Comparison of ENCODE assay signal across 9 cellular contexts in genomic region chr9:101791938-101792337, GRCh38. TPM values are rescaled to one million over a fixed set of nuclear protein-coding genes. Genes with fewer than 3 reads are reported as not detected.
DNase-seq lines count a peak whose midpoint lies in the region; ATAC-seq and TF ChIP-seq lines count a peak whose summit lies in the region.
"Had no signal": no experiment of that assay in that cellular context is flagged by ENCODE, and none has a peak within 500 bp of the region (broad histone marks: within the 10 kb centered on the region; RNA-seq: fewer than 3 reads in every experiment).

No MANE protein-coding gene starts in this region.

- no peaks in the 10 kb centered on the region for H3K9me2 ChIP-seq in PC-3 (replicated peaks; ENCODE audit: low read length)

- H3K27me3 Mint-ChIP-seq in stimulated activated naive CD8-positive, alpha-beta T cell treated with anti-CD3 and anti-CD28 coated beads, Interleukin-15, amount 100 ng/mL, for 72 hours: no peaks in the 10 kb centered on the region
- H3K27me3 Mint-ChIP-seq in naive thymus-derived CD4-positive, alpha-beta T cell: peaks cover 0 to 12% (median 7%) of the 10 kb centered on the region in 5 donors

- ATAC-seq in PC-3 (peak; percentile 56; the same call in 1 of the 2 replicates), HG03460 (IDR thresholded peaks at IDR 0.05; ENCODE audit: unreplicated experiment) (no peak)
- peak; percentile 56 for ATAC-seq in stimulated activated naive CD8-positive, alpha-beta T cell treated with anti-CD3 and anti-CD28 coated beads, Interleukin-15, amount 100 ng/mL, for 72 hours
- no peak for ATAC-seq in naive thymus-derived CD4-positive, alpha-beta T cell

- CTCF ChIA-PET in PC-3 (lab: Charles Lee): no interaction called here
- CTCF ChIA-PET in naive thymus-derived CD4-positive, alpha-beta T cell (lab: Charles Lee): no interaction called here

- H3F3A ChIP-seq in PC-3 (ENCODE audit: low read length, unreplicated experiment): no peaks in the 10 kb centered on the region

- intact Hi-C loops in PC-3 (cut with micrococcal nuclease): no loop called here
- intact Hi-C loops in naive thymus-derived CD4-positive, alpha-beta T cell (cut with micrococcal nuclease): no loop called here

- no peaks in the 10 kb centered on the region for H3K36me3 Mint-ChIP-seq in naive thymus-derived CD4-positive, alpha-beta T cell

- no peak overlapping the region for H3K9ac ChIP-seq in PC-3 (ENCODE audit: low read length)
- H3K9ac ChIP-seq: BLaER1 treated with 17β-estradiol and CSF1 and Interleukin-3, amounts not matched to agents 10 nM and 100 nM had no signal

- no peak overlapping the region for H2AFZ ChIP-seq in PC-3 (ENCODE audit: low read length)

- TF ChIP-seq CTCF in PC-3 (conservative IDR thresholded peaks at IDR 0.05; ENCODE audit: low read depth, low read length): peak; percentile 54; the same call in 1 of the 2 replicates

- H3K27me3 ChIP-seq in PC-3 (ENCODE audit: low read length): no peaks in the 10 kb centered on the region
- H3K27me3 ChIP-seq in naive thymus-derived CD4-positive, alpha-beta T cell (ENCODE audit: control insufficient read depth in 2 of 2, insufficient read depth in 2 of 2, low read length in 2 of 2): no peaks in the 10 kb centered on the region
- H3K27me3 ChIP-seq: BLaER1 treated with 17β-estradiol and CSF1 and Interleukin-3, amounts not matched to agents 10 nM and 100 nM had no signal

- H3K36me3 ChIP-seq in PC-3 (ENCODE audit: low read depth, low read length): no peaks in the 10 kb centered on the region
- H3K36me3 ChIP-seq in naive thymus-derived CD4-positive, alpha-beta T cell (ENCODE audit: control insufficient read depth in 2 of 3, insufficient read depth in 3 of 3, low read length in 3 of 3): no peaks in the 10 kb centered on the region
- H3K36me3 ChIP-seq: BLaER1 treated with 17β-estradiol and CSF1 and Interleukin-3, amounts not matched to agents 10 nM and 100 nM had no signal

- H3K4me1 Mint-ChIP-seq in stimulated activated naive CD8-positive, alpha-beta T cell treated with anti-CD3 and anti-CD28 coated beads, Interleukin-15, amount 100 ng/mL, for 72 hours: no peaks in the 10 kb centered on the region
- H3K4me1 Mint-ChIP-seq in naive thymus-derived CD4-positive, alpha-beta T cell: no peaks in the 10 kb centered on the region

- H3K9me3 Mint-ChIP-seq in stimulated activated naive CD8-positive, alpha-beta T cell treated with anti-CD3 and anti-CD28 coated beads, Interleukin-15, amount 100 ng/mL, for 72 hours: no peaks in the 10 kb centered on the region
- no peaks in the 10 kb centered on the region for H3K9me3 Mint-ChIP-seq in naive thymus-derived CD4-positive, alpha-beta T cell

- H3K4me1 ChIP-seq in PC-3 (ENCODE audit: insufficient read depth, low read length): no peaks in the 10 kb centered on the region
- no peaks in the 10 kb centered on the region for H3K4me1 ChIP-seq in naive thymus-derived CD4-positive, alpha-beta T cell (ENCODE audit: control insufficient read depth in 2 of 2, insufficient read depth in 2 of 2, low read length in 2 of 2)

- DNase-seq in SIG-M5 treated with dmso at 0.1 percent for 504 hours (lab: John Stamatoyannopoulos, UW; ENCODE audit: unreplicated experiment) (peak; percentile 8), SIG-M5 (lab: John Stamatoyannopoulos, UW) (no peak), HT-29 (ENCODE audit: low spot score) (peak; percentile 61), PC-3 (peak; percentile 39), fibroblast of gingiva (ENCODE audit: low read depth) (peak; percentile 57)
- peak in 1 of 2 donors; percentile 13 for DNase-seq in stimulated activated naive CD8-positive, alpha-beta T cell treated with anti-CD3 and anti-CD28 coated beads, Interleukin-15, amount 100 ng/mL, for 72 hours
- DNase-seq in naive thymus-derived CD4-positive, alpha-beta T cell: no peak

- H4K20me1 ChIP-seq in PC-3 (ENCODE audit: low read length): no peaks in the 10 kb centered on the region
- H4K20me1 ChIP-seq: BLaER1 treated with 17β-estradiol and CSF1 and Interleukin-3, amounts not matched to agents 10 nM and 100 nM had no signal

- H3K27ac ChIP-seq in PC-3 (ENCODE audit: low read length): no peak overlapping the region
- no peak overlapping the region for H3K27ac ChIP-seq in naive thymus-derived CD4-positive, alpha-beta T cell (ENCODE audit: low read depth, low read length)
- H3K27ac ChIP-seq: BLaER1 treated with 17β-estradiol and CSF1 and Interleukin-3, amounts not matched to agents 10 nM and 100 nM had no signal

- H3K27ac Mint-ChIP-seq in stimulated activated naive CD8-positive, alpha-beta T cell treated with anti-CD3 and anti-CD28 coated beads, Interleukin-15, amount 100 ng/mL, for 72 hours: no peak overlapping the region
- H3K27ac Mint-ChIP-seq in naive thymus-derived CD4-positive, alpha-beta T cell: no peak overlapping the region

- H3K4me3 Mint-ChIP-seq in stimulated activated naive CD8-positive, alpha-beta T cell treated with anti-CD3 and anti-CD28 coated beads, Interleukin-15, amount 100 ng/mL, for 72 hours: no peak overlapping the region
- no peak overlapping the region for H3K4me3 Mint-ChIP-seq in naive thymus-derived CD4-positive, alpha-beta T cell

- no peaks in the 10 kb centered on the region for H3K9me3 ChIP-seq in PC-3 (ENCODE audit: low read length)
- no peaks in the 10 kb centered on the region for H3K9me3 ChIP-seq in naive thymus-derived CD4-positive, alpha-beta T cell (ENCODE audit: control insufficient read depth in 2 of 3, low read length in 3 of 3)
- H3K9me3 ChIP-seq: BLaER1 treated with 17β-estradiol and CSF1 and Interleukin-3, amounts not matched to agents 10 nM and 100 nM had no signal

- POLR2A ChIA-PET in PC-3 (lab: Charles Lee; ENCODE audit: unreplicated experiment): no interaction called here
- POLR2A ChIA-PET in naive thymus-derived CD4-positive, alpha-beta T cell (lab: Charles Lee): no interaction called here

- no peaks in the 10 kb centered on the region for H3K79me2 ChIP-seq in PC-3 (ENCODE audit: low read length)

- no TSS peak for BruUV-seq in PC-3 (replicated peaks; lab: Mats Ljungman, UMichigan)

- H3K4me2 ChIP-seq in PC-3 (ENCODE audit: low read length): no peak overlapping the region

- no peak overlapping the region for H3K4me3 ChIP-seq in PC-3 (ENCODE audit: low read length)
- H3K4me3 ChIP-seq in naive thymus-derived CD4-positive, alpha-beta T cell (ENCODE audit: low read length): no peak overlapping the region
- H3K4me3 ChIP-seq: BLaER1 treated with 17β-estradiol and CSF1 and Interleukin-3, amounts not matched to agents 10 nM and 100 nM had no signal

RNA-seq across cellular contexts. Expression of gene GRIN3A, which starts 53.5 kb away (rescaled TPM):
- not detected in 2 replicates for total RNA-seq in HT-29 (2014; rRNA removed; shearing (Covaris generic))
- not detected in 2 replicates for total RNA-seq in PC-3 (2014; rRNA removed)
- total RNA-seq in naive thymus-derived CD4-positive, alpha-beta T cell: under 1 TPM in 3 of 5 experiments, not detected in 2; 0.05 to 0.08 (median 0.08) TPM
- polyA plus RNA-seq in naive thymus-derived CD4-positive, alpha-beta T cell: under 1 TPM; 0.02 to 0.04 TPM

Comparison
In these comparisons a context has a peak if more than half of its experiments do, and no peak if none do; other contexts are left out.
1. DNase-seq: peak in SIG-M5 treated with dmso at 0.1 percent for 504 hours (single experiment), HT-29 (single experiment), PC-3 (single experiment) and fibroblast of gingiva (single experiment); none in SIG-M5 (single experiment) and naive thymus-derived CD4-positive, alpha-beta T cell (0 of 9).
2. ATAC-seq: peak in PC-3 (single experiment) and stimulated activated naive CD8-positive, alpha-beta T cell treated with anti-CD3 and anti-CD28 coated beads, Interleukin-15, amount 100 ng/mL, for 72 hours (single experiment); none in naive thymus-derived CD4-positive, alpha-beta T cell (single experiment) and HG03460 (single experiment).